ENCODE assay signal across 1 cellular context in genomic region chr12:90404071-90404470, GRCh38.
TF ChIP-seq lines count a peak whose summit lies in the region.

No MANE protein-coding gene starts in this region.

TF ChIP-seq in GM12878, 131 proteins besides CTCF, POLR2A, EP300 and RAD21 (continued from another document):
- TF ChIP-seq PRDM15 (CRISPR knock-in tag; IDR thresholded peaks at IDR 0.05): no peak
- TF ChIP-seq MTA2 (IDR thresholded peaks at IDR 0.05; ENCODE audit: low read depth): 0 out of 2 replicates have a peak, but pooled peaks have one; percentile 12
- TF ChIP-seq ELK1 (IDR thresholded peaks at IDR 0.05; ENCODE audit: low read depth, low read length): no peak
- no peak for TF ChIP-seq ZNF274 (IDR thresholded peaks at IDR 0.05; ENCODE audit: insufficient read depth, insufficient read length)
- TF ChIP-seq ATF3 (IDR thresholded peaks at IDR 0.05; ENCODE audit: borderline replicate concordance, extremely low read depth, low read depth, low read length): no peak
- 0 out of 2 replicates have a peak, but pooled peaks have one; percentile 19 for TF ChIP-seq ATF7 (IDR thresholded peaks at IDR 0.05; ENCODE audit: low read depth)
- TF ChIP-seq BCL11A (IDR thresholded peaks at IDR 0.05; ENCODE audit: low read depth, low read length): no peak
- TF ChIP-seq USF2 (IDR thresholded peaks at IDR 0.05; ENCODE audit: borderline replicate concordance, low read depth, low read length): no peak
- TF ChIP-seq SMAD5 (IDR thresholded peaks at IDR 0.05; ENCODE audit: low read depth): no peak
- no peak for TF ChIP-seq SIX5 (IDR thresholded peaks at IDR 0.05; ENCODE audit: low read depth, low read length, severe bottlenecking)
- TF ChIP-seq ZBTB33 (IDR thresholded peaks at IDR 0.05): no peak
- TF ChIP-seq ESRRA (IDR thresholded peaks at IDR 0.05; ENCODE audit: low read length): no peak
- TF ChIP-seq GABPA (IDR thresholded peaks at IDR 0.05; ENCODE audit: low read depth): no peak
- TF ChIP-seq TARDBP (IDR thresholded peaks at IDR 0.05; ENCODE audit: borderline replicate concordance): no peak
- TF ChIP-seq IRF5 (IDR thresholded peaks at IDR 0.05; ENCODE audit: borderline replicate concordance): no peak
- TF ChIP-seq SMC3 (IDR thresholded peaks at IDR 0.05; ENCODE audit: borderline replicate concordance, low read length): no peak
- no peak for TF ChIP-seq STAT3 (IDR thresholded peaks at IDR 0.05; ENCODE audit: low read depth, low read length)
- no peak for TF ChIP-seq TCF7 (IDR thresholded peaks at IDR 0.05; ENCODE audit: borderline replicate concordance)
- no peak for TF ChIP-seq MYB (IDR thresholded peaks at IDR 0.05; ENCODE audit: borderline replicate concordance, low read depth, low read length)
- TF ChIP-seq SUZ12 (IDR thresholded peaks at IDR 0.05; ENCODE audit: unreplicated experiment): no peak
- no peak for TF ChIP-seq FOXM1 (IDR thresholded peaks at IDR 0.05; ENCODE audit: low read depth, low read length)
- TF ChIP-seq CUX1 (IDR thresholded peaks at IDR 0.05; ENCODE audit: insufficient replicate concordance, low read depth, low read length): no peak
- no peak for TF ChIP-seq CHD1 (IDR thresholded peaks at IDR 0.05; ENCODE audit: low read depth, low read length)
- TF ChIP-seq SREBF2 (IDR thresholded peaks at IDR 0.05; ENCODE audit: low read length): no peak
- TF ChIP-seq IRF4 (IDR thresholded peaks at IDR 0.05; ENCODE audit: low read depth, low read length): no peak
- peak; percentile 55; the same call in 1 of the 2 replicates for TF ChIP-seq SPI1 (IDR thresholded peaks at IDR 0.05; ENCODE audit: borderline replicate concordance, insufficient read depth, low read depth, low read length)
- no peak for TF ChIP-seq ATF2 (IDR thresholded peaks at IDR 0.05; ENCODE audit: low read length)
- TF ChIP-seq RBBP5 (conservative IDR thresholded peaks at IDR 0.05): no peak
- no peak for TF ChIP-seq ZBTB11 (CRISPR knock-in tag; IDR thresholded peaks at IDR 0.05)
- no peak for TF ChIP-seq E2F4 (IDR thresholded peaks at IDR 0.05; ENCODE audit: low read depth, low read length)
- TF ChIP-seq SREBF1 (IDR thresholded peaks at IDR 0.05; ENCODE audit: low read length): no peak
- TF ChIP-seq JUND (IDR thresholded peaks at IDR 0.05; ENCODE audit: low read depth, low read length): no peak
- peak; percentile 50 for TF ChIP-seq MEF2B (IDR thresholded peaks at IDR 0.05; ENCODE audit: partially characterized antibody, poor library complexity, severe bottlenecking)
